17 cellular contexts compared by ENCODE assay signal in the genomic region with DNA sequence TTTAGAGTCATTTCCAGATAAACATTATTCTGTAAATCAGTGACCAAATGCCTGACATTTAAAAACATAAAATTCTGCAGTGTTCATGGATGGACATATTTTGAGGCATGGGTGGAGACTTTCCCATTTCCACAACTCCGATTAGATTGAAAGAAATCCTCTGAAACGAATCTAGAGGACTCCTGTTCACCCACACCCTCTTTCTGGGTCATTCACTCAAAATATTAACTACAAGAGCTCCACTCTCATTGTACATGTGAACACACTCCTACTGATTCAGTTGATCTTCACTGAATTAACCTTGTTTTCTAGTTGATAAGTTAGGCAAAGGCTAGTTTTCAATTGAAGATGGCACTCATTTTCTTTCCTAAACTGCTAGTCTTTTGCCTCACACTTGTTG. TPM values are rescaled to one million over a fixed set of nuclear protein-coding genes. Genes with fewer than 3 reads are reported as not detected.
DNase-seq lines count a peak whose midpoint lies in the region; ATAC-seq, FAIRE-seq and TF ChIP-seq lines count a peak whose summit lies in the region.
"Had no signal": no experiment of that assay in that cellular context is flagged by ENCODE, and none has a peak within 500 bp of the region (broad histone marks: within the 10 kb centered on the region; RNA-seq: fewer than 3 reads in every experiment).

No MANE protein-coding gene starts in this region.

- H2BK20ac ChIP-seq in H1 (ENCODE audit: low read length) = no peak overlapping the region

- no peaks in the 10 kb centered on the region for H3F3A ChIP-seq in PC-3 (ENCODE audit: low read length, unreplicated experiment)

- no peaks in the 10 kb centered on the region for H3K79me2 ChIP-seq in PC-3 (ENCODE audit: low read length)
- H3K79me2 ChIP-seq in H1 (ENCODE audit: control insufficient read depth in 1 of 2, insufficient read depth in 2 of 2, low read length in 2 of 2) = no peaks in the 10 kb centered on the region

- no peak for TF ChIP-seq EP300 in H1 (IDR thresholded peaks at IDR 0.05; ENCODE audit: borderline replicate concordance in 1 of 2, low read depth in 2 of 2, low read length in 2 of 2)

- no peak overlapping the region for H3K4me3 Mint-ChIP-seq in activated naive CD4-positive, alpha-beta T cell treated with anti-CD3 and anti-CD28 coated beads, Interleukin-2, amount 10 ng/mL, durations not matched to agents 7 days and 5 days
- peak overlapping the region; percentile 29 for H3K4me3 Mint-ChIP-seq in type B pancreatic cell

- H3K23me2 ChIP-seq in H1 (ENCODE audit: low read depth, low read length) = no peaks in the 10 kb centered on the region; the same call in 1 of the 2 replicates

- 74% methylated on average over 2 of the region's 2 CpGs; no CpG with 5 or more reads in 1 of the 2 experiments for WGBS in H1 (ENCODE audit: extremely low coverage in 1 of 2, insufficient coverage in 1 of 2, insufficient read length in 1 of 2, insufficient replicate concordance in 2 of 2, low coverage in 1 of 2, low lambda C conversion rate in 2 of 2, missing lambda C conversion rate in 1 of 2), 2 experiments

- CTCF ChIA-PET in activated naive CD4-positive, alpha-beta T cell treated with anti-CD3 and anti-CD28 coated beads, Interleukin-2, amount 10 ng/mL, durations not matched to agents 7 days and 5 days (lab: Charles Lee) = interaction anchor here (0.6 to 1.4 kb wide), 3 partner anchors 11 to 80 kb away, joined by 3 to 6 read pairs (median 4); no protein-coding TSS in a partner anchor
- CTCF ChIA-PET in PC-3 (lab: Charles Lee) = no interaction called here
- CTCF ChIA-PET in H1 (lab: Charles Lee; ENCODE audit: partially characterized antibody) = interaction anchor here (1.1 to 2.2 kb wide), 4 partner anchors 10 to 160 kb away, joined by 3 to 7 read pairs (median 4); no protein-coding TSS in a partner anchor

- no peak overlapping the region for H2BK15ac ChIP-seq in H1 (ENCODE audit: low read length)

- BruUV-seq in PC-3 (replicated peaks; lab: Mats Ljungman, UMichigan) = no TSS peak

- no peak overlapping the region for H2AFZ ChIP-seq in PC-3 (ENCODE audit: low read length)
- no peak overlapping the region for H2AFZ ChIP-seq in H1 (ENCODE audit: low read length)
- H2AFZ ChIP-seq: GM23248 had no signal

- no peak for TF ChIP-seq RAD21 in H1 (IDR thresholded peaks at IDR 0.05 in 1 of 2, conservative IDR thresholded peaks at IDR 0.05 in 1 of 2; ENCODE audit: low read depth in 2 of 2, low read length in 2 of 2)

- H4K5ac ChIP-seq in H1 (ENCODE audit: insufficient read length, low read depth, low read length) = no peak overlapping the region

- H3K9me3 ChIP-seq in PC-3 (ENCODE audit: low read length) = no peaks in the 10 kb centered on the region
- H3K9me3 ChIP-seq in H1 (ENCODE audit: insufficient read depth in 2 of 2, low read depth in 1 of 2, low read length in 1 of 2) = no peaks in the 10 kb centered on the region
- H3K9me3 ChIP-seq: psoas muscle, SJCRH30 had no signal

- POLR2A ChIA-PET in PC-3 (lab: Charles Lee; ENCODE audit: unreplicated experiment) (no interaction called here), H1 (lab: Charles Lee; ENCODE audit: partially characterized antibody) (interaction anchor here (1.2 kb wide), 1 partner anchor 157 kb away, joined by 3 read pairs; no protein-coding TSS in a partner anchor)

- intact Hi-C loops in PC-3 (cut with micrococcal nuclease) = no loop called here
- intact Hi-C loops in posterior cingulate gyrus (cut with DNase I) = no loop called here

- ATAC-seq in PC-3 (no peak), HG03469 (IDR thresholded peaks at IDR 0.05; ENCODE audit: unreplicated experiment) (no peak)
- ATAC-seq: K562, left lobe of liver, psoas muscle had no signal

- 0 out of 2 replicates have a peak overlapping the region, but pooled peaks have one; percentile 55 for H3K4me2 ChIP-seq in PC-3 (ENCODE audit: low read length)
- H3K4me2 ChIP-seq in H1 (ENCODE audit: insufficient read depth in 1 of 2, low read depth in 2 of 2, low read length in 2 of 2) = no peak overlapping the region

- H4K8ac ChIP-seq in H1 (ENCODE audit: extremely low read depth, insufficient read depth, low read length) = no peak overlapping the region

- TF ChIP-seq CTCF in PC-3 (conservative IDR thresholded peaks at IDR 0.05; ENCODE audit: low read depth, low read length) (no peak), H1 (IDR thresholded peaks at IDR 0.05; ENCODE audit: control extremely low read depth in 1 of 3, insufficient read depth in 1 of 3, low read depth in 1 of 3, low read length in 3 of 3) (no peak), type B pancreatic cell (conservative IDR thresholded peaks at IDR 0.05) (no peak)

- H3K27me3 Mint-ChIP-seq in activated naive CD4-positive, alpha-beta T cell treated with anti-CD3 and anti-CD28 coated beads, Interleukin-2, amount 10 ng/mL, durations not matched to agents 7 days and 5 days = no peaks in the 10 kb centered on the region
- H3K27me3 Mint-ChIP-seq in type B pancreatic cell = peaks cover 6% of the 10 kb centered on the region

- H3K4me1 ChIP-seq in PC-3 (ENCODE audit: insufficient read depth, low read length) (peaks cover 14% of the 10 kb centered on the region), H1 (replicated peaks in 1 of 4; ENCODE audit: control insufficient read depth in 3 of 4, insufficient read depth in 4 of 4, low read length in 3 of 4) (no peaks in the 10 kb centered on the region)
- H3K4me1 ChIP-seq: psoas muscle, SJCRH30 had no signal

- H3K27ac Mint-ChIP-seq in activated naive CD4-positive, alpha-beta T cell treated with anti-CD3 and anti-CD28 coated beads, Interleukin-2, amount 10 ng/mL, durations not matched to agents 7 days and 5 days = peak overlapping the region; percentile 4
- peak overlapping the region; percentile 83 for H3K27ac Mint-ChIP-seq in type B pancreatic cell

- H2BK120ac ChIP-seq in H1 (replicated peaks; ENCODE audit: low read depth, low read length) = no peak overlapping the region

- H4K20me1 ChIP-seq in PC-3 (ENCODE audit: low read length) (no peaks in the 10 kb centered on the region), H1 (replicated peaks in 1 of 2; ENCODE audit: control insufficient read depth in 1 of 2, insufficient read depth in 2 of 2, low read length in 2 of 2) (no peaks in the 10 kb centered on the region)

- DNase-seq in activated naive CD4-positive, alpha-beta T cell treated with anti-CD3 and anti-CD28 coated beads, Interleukin-2, amount 10 ng/mL, durations not matched to agents 7 days and 5 days = no peak
- DNase-seq in activated naive CD4-positive, alpha-beta T cell treated with anti-CD3 and anti-CD28 coated beads, Interleukin-2, amount 50 U/mL, for 16 hours = no peak
- DNase-seq in PC-3 (no peak), H1 (ENCODE audit: low read depth in 1 of 2, low spot score in 2 of 2) (no peak), type B pancreatic cell (ENCODE audit: extremely low spot score, unreplicated experiment) (no peak), posterior cingulate gyrus (no peak), NCI-H2081 (lab: John Stamatoyannopoulos, UW) (no peak)
- DNase-seq: activated naive CD4-positive, alpha-beta T cell treated with Interleukin-2 at 50 U/mL for 16 hours; GM23248; hypothalamus; NCI-H1092 treated with DMSO at 0.1 percent for 48 hours; NCI-H2171; psoas muscle; SJCRH30 had no signal

- H3K14ac ChIP-seq in H1 (ENCODE audit: insufficient read length) = no peak overlapping the region

- no peaks in the 10 kb centered on the region for H3K9me2 ChIP-seq in PC-3 (replicated peaks; ENCODE audit: low read length)

- no peak overlapping the region for H3K4ac ChIP-seq in H1 (replicated peaks; ENCODE audit: insufficient read length, low read depth, low read length)

- H3K23ac ChIP-seq in H1 (ENCODE audit: insufficient read length) = no peak overlapping the region

- no peak overlapping the region for H4K91ac ChIP-seq in H1 (replicated peaks; ENCODE audit: insufficient read length, low read length)

- H3K36me3 Mint-ChIP-seq in activated naive CD4-positive, alpha-beta T cell treated with anti-CD3 and anti-CD28 coated beads, Interleukin-2, amount 10 ng/mL, durations not matched to agents 7 days and 5 days = peaks cover 37% of the 10 kb centered on the region
- no peaks in the 10 kb centered on the region for H3K36me3 Mint-ChIP-seq in type B pancreatic cell

- TF ChIP-seq POLR2A in H1 (IDR thresholded peaks at IDR 0.05; ENCODE audit: control extremely low read depth in 1 of 2, low read depth in 2 of 2, low read length in 2 of 2) = no peak

- H3K79me1 ChIP-seq in H1 (ENCODE audit: low read depth, low read length) = no peaks in the 10 kb centered on the region

- H3K4me3 ChIP-seq in PC-3 (ENCODE audit: low read length) (no peak overlapping the region), H1 (ENCODE audit: extremely low read depth in 1 of 4, insufficient read depth in 2 of 4, low read depth in 3 of 4, low read length in 4 of 4) (no peak overlapping the region)
- H3K4me3 ChIP-seq: GM23248, K562, psoas muscle, SJCRH30 had no signal

- H3K27me3 ChIP-seq in PC-3 (ENCODE audit: low read length) (peaks cover 8% of the 10 kb centered on the region), H1 (replicated peaks in 1 of 4; ENCODE audit: control insufficient read depth in 3 of 4, extremely low read depth in 1 of 4, insufficient read depth in 3 of 4, low read length in 3 of 4) (no peaks in the 10 kb centered on the region)

- no peak overlapping the region for H3K56ac ChIP-seq in H1 (replicated peaks; ENCODE audit: insufficient read length, low read depth, low read length)

- H2BK5ac ChIP-seq in H1 (ENCODE audit: low read depth, low read length) = no peak overlapping the region

- peak; percentile 13 for FAIRE-seq in H1 (lab: Jason Lieb, UNC)

- no peak overlapping the region for H3K27ac ChIP-seq in PC-3 (ENCODE audit: low read length)
- H3K27ac ChIP-seq in H1 (ENCODE audit: low read depth, low read length) = no peak overlapping the region
- H3K27ac ChIP-seq: GM23248, psoas muscle, SJCRH30 had no signal

- H3K18ac ChIP-seq in H1 (ENCODE audit: extremely low read depth, low read length) = no peak overlapping the region

- no peaks in the 10 kb centered on the region for H3K9me3 Mint-ChIP-seq in activated naive CD4-positive, alpha-beta T cell treated with anti-CD3 and anti-CD28 coated beads, Interleukin-2, amount 10 ng/mL, durations not matched to agents 7 days and 5 days
- H3K9me3 Mint-ChIP-seq in type B pancreatic cell = peaks cover 9% of the 10 kb centered on the region

- H3K36me3 ChIP-seq in PC-3 (ENCODE audit: low read depth, low read length) (no peaks in the 10 kb centered on the region), H1 (ENCODE audit: control insufficient read depth in 2 of 4, insufficient read depth in 4 of 4, low read length in 3 of 4) (no peaks in the 10 kb centered on the region)
- H3K36me3 ChIP-seq: SJCRH30 had no signal

- no peak overlapping the region for H3K9ac ChIP-seq in PC-3 (ENCODE audit: low read length)
- H3K9ac ChIP-seq in H1 (replicated peaks in 1 of 4; ENCODE audit: extremely low read depth in 1 of 4, low read depth in 3 of 4, low read length in 3 of 4) = no peak overlapping the region
- H3K9ac ChIP-seq: GM23248 had no signal

- H2BK12ac ChIP-seq in H1 (ENCODE audit: low read depth, low read length) = no peak overlapping the region

- H2AK5ac ChIP-seq in H1 (ENCODE audit: low read depth, low read length) = no peak overlapping the region

- peaks cover 59% of the 10 kb centered on the region for H3K4me1 Mint-ChIP-seq in activated naive CD4-positive, alpha-beta T cell treated with anti-CD3 and anti-CD28 coated beads, Interleukin-2, amount 10 ng/mL, durations not matched to agents 7 days and 5 days
- H3K4me1 Mint-ChIP-seq in type B pancreatic cell (ENCODE audit: unreplicated experiment) = peaks cover 22% of the 10 kb centered on the region

RNA-seq across cellular contexts. Expression of a gene that starts 44.1 kb away (rescaled TPM):
- total RNA-seq in PC-3 (2014; rRNA removed) (21.2 and 31.3 TPM in 2 replicates), type B pancreatic cell (ENCODE audit: low replicate concordance) (31.8 and 73.9 TPM in 2 replicates)
- total RNA-seq in H1 (2021; fragmentation: NEBNext Ultra II Directional; extraction: Animal tissue kit (Norgen Biotek cat#: 25700)) = 30.9 and 32.2 TPM in 2 replicates
- polyA plus RNA-seq in H1 (2011; rRNA removed) = 41.5 and 61.7 TPM in 2 replicates
- 33.0 TPM for polyA plus RNA-seq in H1 (2011; cell fraction: cytosol; rRNA removed)
- 110 TPM for polyA plus RNA-seq in H1 (2011; cell fraction: nucleus; rRNA removed)
- 31.1 to 38.6 TPM (median 35.7 TPM) in 4 replicates for polyA plus RNA-seq in H1 (2012, experiment 1 of 2)
- 33.5 TPM for polyA plus RNA-seq in H1 (2012, experiment 2 of 2)
- polyA plus RNA-seq in H1 (2013, experiment 1 of 2) = 26.5 TPM
- 24.6 TPM for polyA plus RNA-seq in H1 (2013, experiment 2 of 2)
- polyA minus RNA-seq in H1 (2011; rRNA and poly(A)+ RNA removed) = 25.6 and 31.4 TPM in 2 replicates
- polyA minus RNA-seq in H1 (2011; cell fraction: cytosol; rRNA and poly(A)+ RNA removed) = 25.5 TPM
- 36.4 TPM for polyA minus RNA-seq in H1 (2011; cell fraction: nucleus; rRNA and poly(A)+ RNA removed)
- total RNA-seq: GM23248, psoas muscle, SJCRH30 had no signal
- polyA plus RNA-seq: GM23248 had no signal

RNA-seq across cellular contexts. Expression of a gene that starts 51.5 kb away (rescaled TPM):
- 52.0 and 57.8 TPM in 2 replicates for total RNA-seq in PC-3 (2014; rRNA removed)
- total RNA-seq in H1 (2021; fragmentation: NEBNext Ultra II Directional; extraction: Animal tissue kit (Norgen Biotek cat#: 25700)) = 29.6 and 30.0 TPM in 2 replicates
- 54.9 and 57.9 TPM in 2 replicates for polyA plus RNA-seq in H1 (2011; rRNA removed)
- 54.6 TPM for polyA plus RNA-seq in H1 (2011; cell fraction: cytosol; rRNA removed)
- 42.7 TPM for polyA plus RNA-seq in H1 (2011; cell fraction: nucleus; rRNA removed)
- 37.9 to 58.0 TPM (median 50.9 TPM) in 4 replicates for polyA plus RNA-seq in H1 (2012, experiment 1 of 2)
- polyA plus RNA-seq in H1 (2012, experiment 2 of 2) = 59.0 TPM
- polyA plus RNA-seq in H1 (2013, experiment 1 of 2) = 49.1 TPM
- 49.1 TPM for polyA plus RNA-seq in H1 (2013, experiment 2 of 2)
- 20.0 and 21.9 TPM in 2 replicates for polyA minus RNA-seq in H1 (2011; rRNA and poly(A)+ RNA removed)
- polyA minus RNA-seq in H1 (2011; cell fraction: cytosol; rRNA and poly(A)+ RNA removed) = 19.7 TPM
- 24.2 TPM for polyA minus RNA-seq in H1 (2011; cell fraction: nucleus; rRNA and poly(A)+ RNA removed)
- total RNA-seq in type B pancreatic cell (ENCODE audit: low replicate concordance) = 39.8 and 67.2 TPM in 2 replicates
